Comparison of ENCODE assay signal across 9 cellular contexts in genomic region chr11:111944139-111944538, GRCh38. TPM values are rescaled to one million over a fixed set of nuclear protein-coding genes. Genes with fewer than 3 reads are reported as not detected.
DNase-seq lines count a peak whose midpoint lies in the region; ATAC-seq and TF ChIP-seq lines count a peak whose summit lies in the region.
"Had no signal": no experiment of that assay in that cellular context is flagged by ENCODE, and none has a peak within 500 bp of the region (broad histone marks: within the 10 kb centered on the region; RNA-seq: fewer than 3 reads in every experiment).

No MANE protein-coding gene starts in this region.

- H3K27me3 Mint-ChIP-seq in neural progenitor cell (ENCODE audit: insufficient read depth, low read depth): peaks cover 4% of the 10 kb centered on the region

- CTCF ChIA-PET in BJ (lab: Yijun Ruan, JAX): interaction anchor here (0.7 to 2.3 kb wide), 7 partner anchors 10 to 73 kb away, joined by 3 to 12 read pairs (median 3); partner anchors contain the start of gene ALG9

- TF ChIP-seq CTCF in BJ (IDR thresholded peaks at IDR 0.05; ENCODE audit: insufficient read depth, low read depth, low read length) (no peak), neural progenitor cell (IDR thresholded peaks at IDR 0.05) (no peak), omental fat pad (IDR thresholded peaks at IDR 0.05) (no peak)

- peaks cover 11% of the 10 kb centered on the region for H3F3A ChIP-seq in neural progenitor cell (ENCODE audit: low read depth)

- H3K4me1 ChIP-seq in neural progenitor cell: peaks cover 12% of the 10 kb centered on the region

- no peaks in the 10 kb centered on the region for H3K36me3 ChIP-seq in BJ (ENCODE audit: control insufficient read depth, insufficient read depth, low read length)
- H3K36me3 ChIP-seq in neural progenitor cell: no peaks in the 10 kb centered on the region

- peaks cover 8% of the 10 kb centered on the region for H3K4me1 Mint-ChIP-seq in neural progenitor cell

- H3K4me2 ChIP-seq in neural progenitor cell: peak overlapping the region; percentile 30

- no peak overlapping the region for H2AFZ ChIP-seq in neural progenitor cell (replicated peaks)

- no peak overlapping the region for H3K9ac ChIP-seq in neural progenitor cell

- no peaks in the 10 kb centered on the region for H3K9me3 Mint-ChIP-seq in neural progenitor cell

- H3K4me3 ChIP-seq in BJ (ENCODE audit: low read depth, low read length): no peak overlapping the region
- no peak overlapping the region for H3K4me3 ChIP-seq in neural progenitor cell

- POLR2A ChIA-PET in BJ (lab: Charles Lee): no interaction called here

- peaks cover 12% of the 10 kb centered on the region for H3K36me3 Mint-ChIP-seq in neural progenitor cell

- peak; percentile 34 for DNase-seq in BJ (ENCODE audit: low read depth)
- peak; percentile 69 for DNase-seq in NCI-H226
- peak; percentile 61 for DNase-seq in dedifferentiated amniotic fluid mesenchymal stem cell (ENCODE audit: extremely low spot score)
- DNase-seq in neural progenitor cell (ENCODE audit: low spot score): no peak
- DNase-seq in omental fat pad (ENCODE audit: low spot score): no peak
- no peak for DNase-seq in SIG-M5 treated with dmso at 0.1 percent for 504 hours (lab: John Stamatoyannopoulos, UW; ENCODE audit: unreplicated experiment)
- DNase-seq: NCI-H2081 treated with DMSO at 0.1 percent for 48 hours had no signal

- H3K27ac ChIP-seq in neural progenitor cell: peak overlapping the region; percentile 7

- H3K27me3 ChIP-seq in BJ (ENCODE audit: control insufficient read depth, insufficient read depth, low read length) (no peaks in the 10 kb centered on the region), neural progenitor cell (no peaks in the 10 kb centered on the region)

- no peak overlapping the region for H3K4me3 Mint-ChIP-seq in neural progenitor cell

- no peaks in the 10 kb centered on the region for H3K9me3 ChIP-seq in neural progenitor cell (ENCODE audit: low read depth)

- no peak overlapping the region for H3K27ac Mint-ChIP-seq in neural progenitor cell

- no peak for ATAC-seq in omental fat pad (ENCODE audit: low FRiP score)
- ATAC-seq in GM21423 (IDR thresholded peaks at IDR 0.05; ENCODE audit: unreplicated experiment): no peak
- ATAC-seq in GM19328 (IDR thresholded peaks at IDR 0.05; ENCODE audit: unreplicated experiment): no peak

- H3K79me2 ChIP-seq in neural progenitor cell (ENCODE audit: low read depth): no peaks in the 10 kb centered on the region

- H4K20me1 ChIP-seq in neural progenitor cell (ENCODE audit: low read depth): no peaks in the 10 kb centered on the region

RNA-seq across cellular contexts. Expression of gene DIXDC1, which starts 7.0 kb away (rescaled TPM):
- 13.5 and 13.9 TPM in 2 replicates for polyA plus RNA-seq in BJ (2011; rRNA removed)
- 14.3 and 16.9 TPM in 2 replicates for polyA minus RNA-seq in BJ (2011; rRNA and poly(A)+ RNA removed)
- total RNA-seq in neural progenitor cell (ENCODE audit: low replicate concordance) (23.6 and 25.2 TPM in 2 replicates), omental fat pad (10 to 100 TPM; 36.4 to 79.3 (median 40.7) TPM)

RNA-seq across cellular contexts. Expression of gene C11orf52, which starts 25.4 kb away (rescaled TPM):
- 2.7 and 2.9 TPM in 2 replicates for polyA plus RNA-seq in BJ (2011; rRNA removed)
- polyA minus RNA-seq in BJ (2011; rRNA and poly(A)+ RNA removed): 1.6 and 1.8 TPM in 2 replicates
- 0.65 TPM in 1 of 2 replicates, not detected in the other for total RNA-seq in neural progenitor cell (ENCODE audit: low replicate concordance)
- 1 to 10 TPM in 3 of 4 donors, not detected in 1; 3.4 to 7.9 (median 7.5) TPM for total RNA-seq in omental fat pad

RNA-seq across cellular contexts. Expression of gene HSPB2, which starts 31.6 kb away (rescaled TPM):
- polyA plus RNA-seq in BJ (2011; rRNA removed): 2.5 and 4.0 TPM in 2 replicates
- 1.2 and 2.8 TPM in 2 replicates for polyA minus RNA-seq in BJ (2011; rRNA and poly(A)+ RNA removed)
- not detected in 2 replicates for total RNA-seq in neural progenitor cell (ENCODE audit: low replicate concordance)
- 1 to 10 TPM in 2 of 4 donors, not detected in 2; 3.1 to 4.6 TPM for total RNA-seq in omental fat pad

RNA-seq across cellular contexts. Expression of gene CRYAB, which starts 32.6 kb away (rescaled TPM):
- polyA plus RNA-seq in BJ (2011; rRNA removed): 76.7 and 83.6 TPM in 2 replicates
- polyA minus RNA-seq in BJ (2011; rRNA and poly(A)+ RNA removed): 15.6 and 26.2 TPM in 2 replicates
- total RNA-seq in neural progenitor cell (ENCODE audit: low replicate concordance) (0.45 TPM in 1 of 2 replicates, not detected in the other), omental fat pad (1,000 to 10,000 TPM in 1 of 4 donors, 100 to 1,000 TPM in 2, 10 to 100 TPM in 1; 82.4 to 1,340 (median 304) TPM)

Comparison
In these comparisons a context has a peak if more than half of its experiments do, and no peak if none do; other contexts are left out.
1. DNase-seq: peak in BJ (single experiment), NCI-H226 (single experiment) and dedifferentiated amniotic fluid mesenchymal stem cell (single experiment); none in neural progenitor cell (single experiment), omental fat pad (single experiment) and SIG-M5 treated with dmso at 0.1 percent for 504 hours (single experiment).